Comparison of ENCODE assay signal across 14 cellular contexts in the genomic region with DNA sequence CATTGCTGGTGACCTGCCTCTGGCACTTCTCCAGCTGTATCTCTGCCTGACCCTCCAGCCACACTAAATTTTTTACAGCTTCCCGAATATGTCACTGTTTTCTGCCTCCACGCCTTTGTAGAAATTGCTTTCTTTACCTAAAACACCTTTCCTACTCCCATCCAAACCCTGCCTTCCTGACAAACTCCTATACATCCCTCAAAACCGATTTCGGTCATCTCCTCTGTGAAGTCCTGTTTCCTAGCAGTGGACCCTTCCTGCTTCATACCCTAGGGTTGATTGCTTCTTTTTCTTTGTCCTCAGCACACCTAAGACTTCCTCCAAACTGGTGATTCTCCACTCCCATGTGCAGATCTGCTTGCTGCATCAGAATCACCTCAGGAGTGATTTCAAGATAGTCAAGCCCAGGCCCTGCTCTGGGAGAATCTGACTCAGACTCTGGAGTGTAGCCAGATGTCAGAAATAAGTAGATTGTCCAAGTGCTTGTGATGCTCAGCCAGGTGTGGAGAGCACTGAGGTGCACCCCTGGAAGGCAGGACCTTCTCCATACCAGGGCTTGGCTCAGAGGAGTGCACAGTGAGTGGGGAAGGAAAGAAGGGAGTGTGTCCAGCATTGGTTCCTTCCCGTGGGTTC.
DNase-seq lines count a peak whose midpoint lies in the region; ATAC-seq and TF ChIP-seq lines count a peak whose summit lies in the region.
"Had no signal": no experiment of that assay in that cellular context is flagged by ENCODE, and none has a peak within 500 bp of the region (broad histone marks: within the 10 kb centered on the region; RNA-seq: fewer than 3 reads in every experiment).

No MANE protein-coding gene starts in this region.

- peaks cover 27% of the 10 kb centered on the region for H3K4me1 Mint-ChIP-seq in activated T-cell treated with anti-CD3 and anti-CD28 coated beads, Interleukin-2, amount 50 U/mL, for 72 hours (ENCODE audit: low read depth)
- peaks cover 10% of the 10 kb centered on the region for H3K4me1 Mint-ChIP-seq in activated T-cell treated with anti-CD3 and anti-CD28 coated beads, Interleukin-2, amount 50 U/mL, for 24 hours (ENCODE audit: low read depth)
- peaks cover 3% of the 10 kb centered on the region for H3K4me1 Mint-ChIP-seq in stimulated activated naive CD8-positive, alpha-beta T cell treated with anti-CD3 and anti-CD28 coated beads, Interleukin-15, amount 100 ng/mL, for 72 hours
- H3K4me1 Mint-ChIP-seq: activated B cell treated with CpG ODN at 0.5 μM for 24 hours had no signal

- no peaks in the 10 kb centered on the region for H3K36me3 Mint-ChIP-seq in activated T-cell treated with anti-CD3 and anti-CD28 coated beads, Interleukin-2, amount 50 U/mL, for 72 hours (ENCODE audit: insufficient read depth in 2 of 2)
- H3K36me3 Mint-ChIP-seq in activated T-cell treated with anti-CD3 and anti-CD28 coated beads, Interleukin-2, amount 50 U/mL, for 24 hours (ENCODE audit: low read depth): no peaks in the 10 kb centered on the region

- H3K27me3 Mint-ChIP-seq in activated T-cell treated with anti-CD3 and anti-CD28 coated beads, Interleukin-2, amount 50 U/mL, for 72 hours (ENCODE audit: low read depth): peaks cover 46% of the 10 kb centered on the region
- H3K27me3 Mint-ChIP-seq in activated T-cell treated with anti-CD3 and anti-CD28 coated beads, Interleukin-2, amount 50 U/mL, for 24 hours: peaks cover 77% of the 10 kb centered on the region
- H3K27me3 Mint-ChIP-seq in stimulated activated naive CD8-positive, alpha-beta T cell treated with anti-CD3 and anti-CD28 coated beads, Interleukin-15, amount 100 ng/mL, for 72 hours: peaks cover 61% of the 10 kb centered on the region

- no peak for DNase-seq in activated T-cell treated with anti-CD3 and anti-CD28 coated beads, Interleukin-2, amount 50 U/mL, for 72 hours
- DNase-seq in activated T-cell treated with anti-CD3 and anti-CD28 coated beads, Interleukin-2, amount 50 U/mL, for 24 hours: no peak
- peak; percentile 34 for DNase-seq in T1000 (lab: John Stamatoyannopoulos, UW)
- peak; percentile 77 for DNase-seq in fibroblast of mammary gland (ENCODE audit: low read depth)
- no peak for DNase-seq in stimulated activated naive CD8-positive, alpha-beta T cell treated with anti-CD3 and anti-CD28 coated beads, Interleukin-15, amount 100 ng/mL, for 72 hours
- DNase-seq in D341Med (ENCODE audit: low spot score): no peak
- no peak for DNase-seq in HAP-1 (ENCODE audit: low spot score in 2 of 2)
- DNase-seq in NCI-H1436 (lab: John Stamatoyannopoulos, UW): no peak
- DNase-seq: activated B cell treated with CpG ODN at 0.5 μM for 24 hours; activated effector memory CD4-positive, alpha-beta T cell treated with Interleukin-2 at 50 U/mL for 16 hours; cortex of kidney; SHP77 treated with DMSO at 0.1 percent for 48 hours had no signal

- peaks cover 2% of the 10 kb centered on the region; the same call in 1 of the 2 replicates for H3K27me3 ChIP-seq in HAP-1 (ENCODE audit: low read depth)
- H3K27me3 ChIP-seq: tibial artery had no signal

- H3K4me3 Mint-ChIP-seq in activated T-cell treated with anti-CD3 and anti-CD28 coated beads, Interleukin-2, amount 50 U/mL, for 72 hours: no peak overlapping the region
- H3K4me3 Mint-ChIP-seq in activated T-cell treated with anti-CD3 and anti-CD28 coated beads, Interleukin-2, amount 50 U/mL, for 24 hours: no peak overlapping the region
- H3K4me3 Mint-ChIP-seq in stimulated activated naive CD8-positive, alpha-beta T cell treated with anti-CD3 and anti-CD28 coated beads, Interleukin-15, amount 100 ng/mL, for 72 hours: no peak overlapping the region
- H3K4me3 Mint-ChIP-seq: activated B cell treated with CpG ODN at 0.5 μM for 24 hours had no signal

- ATAC-seq in activated T-cell treated with anti-CD3 and anti-CD28 coated beads, Interleukin-2, amount 50 U/mL, for 72 hours (replicated peaks in 1 of 2): peak; percentile 48 to 66
- ATAC-seq in stimulated activated naive CD8-positive, alpha-beta T cell treated with anti-CD3 and anti-CD28 coated beads, Interleukin-15, amount 100 ng/mL, for 72 hours: peak; percentile 33

- no peak for TF ChIP-seq CTCF in fibroblast of mammary gland (conservative IDR thresholded peaks at IDR 0.05; ENCODE audit: control insufficient read depth, insufficient read depth, low read depth, low read length)

- no peak overlapping the region for H3K27ac Mint-ChIP-seq in activated T-cell treated with anti-CD3 and anti-CD28 coated beads, Interleukin-2, amount 50 U/mL, for 72 hours
- no peak overlapping the region for H3K27ac Mint-ChIP-seq in activated T-cell treated with anti-CD3 and anti-CD28 coated beads, Interleukin-2, amount 50 U/mL, for 24 hours
- no peak overlapping the region for H3K27ac Mint-ChIP-seq in stimulated activated naive CD8-positive, alpha-beta T cell treated with anti-CD3 and anti-CD28 coated beads, Interleukin-15, amount 100 ng/mL, for 72 hours
- H3K27ac Mint-ChIP-seq: activated B cell treated with CpG ODN at 0.5 μM for 24 hours had no signal

- H3K9me3 ChIP-seq in HAP-1: peaks cover 3% of the 10 kb centered on the region; the same call in 1 of the 2 replicates
- H3K9me3 ChIP-seq: prostate gland, tibial artery had no signal

- no peaks in the 10 kb centered on the region for H3K9me3 Mint-ChIP-seq in activated T-cell treated with anti-CD3 and anti-CD28 coated beads, Interleukin-2, amount 50 U/mL, for 72 hours
- H3K9me3 Mint-ChIP-seq in activated T-cell treated with anti-CD3 and anti-CD28 coated beads, Interleukin-2, amount 50 U/mL, for 24 hours: no peaks in the 10 kb centered on the region
- peaks cover under 1% of the 10 kb centered on the region in 2 donors for H3K9me3 Mint-ChIP-seq in stimulated activated naive CD8-positive, alpha-beta T cell treated with anti-CD3 and anti-CD28 coated beads, Interleukin-15, amount 100 ng/mL, for 72 hours
- H3K9me3 Mint-ChIP-seq: activated B cell treated with CpG ODN at 0.5 μM for 24 hours had no signal

- H3K4me3 ChIP-seq in fibroblast of mammary gland (ENCODE audit: control insufficient read depth, low read depth, low read length): no peak overlapping the region
- H3K4me3 ChIP-seq in HAP-1: no peak overlapping the region
- H3K4me3 ChIP-seq: prostate gland, tibial artery had no signal

- no peaks in the 10 kb centered on the region for H3K4me1 ChIP-seq in HAP-1
- H3K4me1 ChIP-seq: prostate gland had no signal

- in situ Hi-C loops in HAP-1 (cut with MboI; ENCODE audit: low sequenced_read_pairs): no loop called here

- H3K36me3 ChIP-seq in HAP-1 (replicated peaks): no peaks in the 10 kb centered on the region
- H3K36me3 ChIP-seq: prostate gland, tibial artery had no signal

Comparison
In these comparisons a context has a peak if more than half of its experiments do, and no peak if none do; other contexts are left out.
1. DNase-seq: peak in T1000 (single experiment) and fibroblast of mammary gland (single experiment); none in activated T-cell treated with anti-CD3 and anti-CD28 coated beads, Interleukin-2, amount 50 U/mL, for 72 hours (0 of 2), activated T-cell treated with anti-CD3 and anti-CD28 coated beads, Interleukin-2, amount 50 U/mL, for 24 hours (single experiment), stimulated activated naive CD8-positive, alpha-beta T cell treated with anti-CD3 and anti-CD28 coated beads, Interleukin-15, amount 100 ng/mL, for 72 hours (0 of 2), D341Med (single experiment), HAP-1 (0 of 2) and NCI-H1436 (single experiment).